In the genomic region with DNA sequence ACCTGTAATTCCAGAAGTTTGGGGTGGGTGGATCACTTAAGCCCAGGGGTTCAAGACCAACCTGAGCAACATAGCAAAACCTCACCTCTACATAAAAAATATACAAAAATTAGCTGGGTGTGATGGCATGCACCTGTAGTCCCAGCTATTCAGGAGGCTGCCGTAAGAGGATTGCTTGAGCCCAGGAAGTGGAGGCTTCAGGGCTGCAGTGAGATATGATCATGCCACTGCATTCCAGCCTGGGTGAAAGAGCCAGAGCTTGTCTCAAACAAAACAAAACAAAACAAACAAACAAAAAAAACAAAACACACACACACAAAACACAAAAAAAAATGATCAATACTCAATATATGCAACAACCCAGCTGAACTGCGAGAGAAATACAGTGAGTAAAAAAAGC, we compare ENCODE assay signal across 31 cellular contexts.
"Had no signal": no experiment of that assay in that cellular context is flagged by ENCODE, and none has a peak within 500 bp of the region (broad histone marks: within the 10 kb centered on the region; RNA-seq: fewer than 3 reads in every experiment).

No MANE protein-coding gene starts in this region.

- H3K9me3 Mint-ChIP-seq: activated CD4-positive, alpha-beta T cell treated with anti-CD3 and anti-CD28 coated beads, Interleukin-2, amount 10 ng/mL, durations not matched to agents 24 days and 14 days; activated CD8-positive, alpha-beta T cell treated with anti-CD3 and anti-CD28 coated beads for 36 hours; activated naive CD4-positive, alpha-beta T cell treated with anti-CD3 and anti-CD28 coated beads for 36 hours; activated naive CD4-positive, alpha-beta T cell treated with anti-CD3 and anti-CD28 coated beads, Interleukin-2, amount 50 U/mL, for 24 hours; activated naive CD8-positive, alpha-beta T cell treated with anti-CD3 and anti-CD28 coated beads for 36 hours; activated naive CD8-positive, alpha-beta T cell treated with anti-CD3 and anti-CD28 coated beads, Interleukin-2, amount 50 U/mL, for 24 hours; activated T-cell treated with anti-CD3 and anti-CD28 coated beads, Interleukin-2, amount 50 U/mL, for 4 hours; activated T-helper 17 cell treated with anti-CD3 and anti-CD28 coated beads, Interleukin-2, amount 50 U/mL, for 72 hours; brain; endodermal cell had no signal

- H3K9me3 ChIP-seq: adrenal gland, breast epithelium, colonic mucosa, esophagus muscularis mucosa, gastrocnemius medialis had no signal

- H3K4me3 Mint-ChIP-seq: activated CD4-positive, alpha-beta T cell treated with anti-CD3 and anti-CD28 coated beads for 36 hours; activated CD4-positive, alpha-beta T cell treated with anti-CD3 and anti-CD28 coated beads, Interleukin-2, amount 10 ng/mL, durations not matched to agents 24 days and 14 days; activated CD8-positive, alpha-beta T cell treated with anti-CD3 and anti-CD28 coated beads for 36 hours; activated naive CD4-positive, alpha-beta T cell treated with anti-CD3 and anti-CD28 coated beads for 36 hours; activated naive CD4-positive, alpha-beta T cell treated with anti-CD3 and anti-CD28 coated beads, Interleukin-2, amount 50 U/mL, for 24 hours; activated naive CD8-positive, alpha-beta T cell treated with anti-CD3 and anti-CD28 coated beads for 36 hours; activated naive CD8-positive, alpha-beta T cell treated with anti-CD3 and anti-CD28 coated beads, Interleukin-2, amount 50 U/mL, for 24 hours; activated T-cell treated with anti-CD3 and anti-CD28 coated beads, Interleukin-2, amount 50 U/mL, for 4 hours; activated T-helper 17 cell treated with anti-CD3 and anti-CD28 coated beads, Interleukin-2, amount 50 U/mL, for 72 hours; brain; endodermal cell had no signal

- H3K4me3 ChIP-seq: adrenal gland, breast epithelium, cardiac muscle cell, colonic mucosa, esophagus muscularis mucosa, gastrocnemius medialis, heart right ventricle had no signal

- DNase-seq: activated CD4-positive, alpha-beta T cell treated with anti-CD3 and anti-CD28 coated beads for 36 hours; activated CD4-positive, alpha-beta T cell treated with anti-CD3 and anti-CD28 coated beads, Interleukin-2, amount 10 ng/mL, durations not matched to agents 24 days and 14 days; activated CD4-positive, alpha-beta T cell treated with anti-CD3 and anti-CD28 coated beads, Interleukin-2, amount 50 U/mL, for 4 hours; activated CD4-positive, CD25-positive, alpha-beta regulatory T cell; activated CD4-positive, CD25-positive, alpha-beta regulatory T cell treated with anti-CD3 and anti-CD28 coated beads, Interleukin-2, amount 50 U/mL, for 72 hours; activated CD8-positive, alpha-beta memory T cell treated with anti-CD3 and anti-CD28 coated beads for 24 hours; activated CD8-positive, alpha-beta T cell treated with anti-CD3 and anti-CD28 coated beads for 36 hours; activated effector memory CD4-positive, alpha-beta T cell treated with anti-CD3 and anti-CD28 coated beads, Interleukin-2, amount 50 U/mL, for 16 hours; activated naive CD4-positive, alpha-beta T cell treated with anti-CD3 and anti-CD28 coated beads for 36 hours; activated naive CD8-positive, alpha-beta T cell treated with anti-CD3 and anti-CD28 coated beads for 36 hours; activated naive CD8-positive, alpha-beta T cell treated with anti-CD3 and anti-CD28 coated beads, Interleukin-2, amount 50 U/mL, for 24 hours; activated T-cell treated with anti-CD3 and anti-CD28 coated beads, Interleukin-2, amount 50 U/mL, for 4 hours; adrenal gland; amygdala; aorta; central memory CD4-positive, alpha-beta T cell; cerebellar nuclear complex; colonic mucosa; effector memory CD4-positive, alpha-beta T cell; endodermal cell; erythroblast; foreskin keratinocyte; gastrocnemius medialis; heart right ventricle; T-helper 2 cell had no signal

- H3K4me1 Mint-ChIP-seq: activated CD4-positive, alpha-beta T cell treated with anti-CD3 and anti-CD28 coated beads for 36 hours; activated naive CD4-positive, alpha-beta T cell treated with anti-CD3 and anti-CD28 coated beads, Interleukin-2, amount 50 U/mL, for 24 hours; activated naive CD8-positive, alpha-beta T cell treated with anti-CD3 and anti-CD28 coated beads for 36 hours; activated naive CD8-positive, alpha-beta T cell treated with anti-CD3 and anti-CD28 coated beads, Interleukin-2, amount 50 U/mL, for 24 hours; endodermal cell had no signal

- H3K4me1 ChIP-seq: esophagus muscularis mucosa, gastrocnemius medialis had no signal

- H3K27me3 Mint-ChIP-seq: activated CD4-positive, alpha-beta T cell treated with anti-CD3 and anti-CD28 coated beads for 36 hours; activated CD8-positive, alpha-beta T cell treated with anti-CD3 and anti-CD28 coated beads for 36 hours; activated naive CD4-positive, alpha-beta T cell treated with anti-CD3 and anti-CD28 coated beads, Interleukin-2, amount 50 U/mL, for 24 hours; activated naive CD8-positive, alpha-beta T cell treated with anti-CD3 and anti-CD28 coated beads for 36 hours; activated naive CD8-positive, alpha-beta T cell treated with anti-CD3 and anti-CD28 coated beads, Interleukin-2, amount 50 U/mL, for 24 hours; activated T-helper 17 cell treated with anti-CD3 and anti-CD28 coated beads, Interleukin-2, amount 50 U/mL, for 72 hours; brain had no signal

- H3K27ac Mint-ChIP-seq: activated CD4-positive, alpha-beta T cell treated with anti-CD3 and anti-CD28 coated beads for 36 hours; activated CD4-positive, alpha-beta T cell treated with anti-CD3 and anti-CD28 coated beads, Interleukin-2, amount 10 ng/mL, durations not matched to agents 24 days and 14 days; activated CD8-positive, alpha-beta T cell treated with anti-CD3 and anti-CD28 coated beads for 36 hours; activated naive CD4-positive, alpha-beta T cell treated with anti-CD3 and anti-CD28 coated beads for 36 hours; activated naive CD4-positive, alpha-beta T cell treated with anti-CD3 and anti-CD28 coated beads, Interleukin-2, amount 50 U/mL, for 24 hours; activated naive CD8-positive, alpha-beta T cell treated with anti-CD3 and anti-CD28 coated beads for 36 hours; activated naive CD8-positive, alpha-beta T cell treated with anti-CD3 and anti-CD28 coated beads, Interleukin-2, amount 50 U/mL, for 24 hours; activated T-helper 17 cell treated with anti-CD3 and anti-CD28 coated beads, Interleukin-2, amount 50 U/mL, for 72 hours; brain; endodermal cell had no signal

- H3K27ac ChIP-seq: adrenal gland, breast epithelium, cardiac muscle cell, colonic mucosa, esophagus muscularis mucosa, foreskin keratinocyte, gastrocnemius medialis, heart right ventricle had no signal

- H3K36me3 Mint-ChIP-seq: activated naive CD8-positive, alpha-beta T cell treated with anti-CD3 and anti-CD28 coated beads for 36 hours had no signal

- H3K36me3 ChIP-seq: adrenal gland, breast epithelium, cardiac muscle cell, colonic mucosa, esophagus muscularis mucosa, gastrocnemius medialis, heart right ventricle had no signal

- H3K27me3 ChIP-seq: adrenal gland, breast epithelium, cardiac muscle cell, colonic mucosa, foreskin keratinocyte, gastrocnemius medialis, heart right ventricle had no signal

- ATAC-seq: activated CD4-positive, alpha-beta T cell treated with anti-CD3 and anti-CD28 coated beads for 36 hours; activated CD8-positive, alpha-beta T cell treated with anti-CD3 and anti-CD28 coated beads for 36 hours; activated naive CD8-positive, alpha-beta T cell treated with anti-CD3 and anti-CD28 coated beads, Interleukin-2, amount 50 U/mL, for 24 hours; activated T-cell treated with anti-CD3 and anti-CD28 coated beads, Interleukin-2, amount 50 U/mL, for 4 hours; foreskin keratinocyte; gastrocnemius medialis; heart right ventricle had no signal
